1 cellular context compared by ENCODE assay signal in the genomic region with DNA sequence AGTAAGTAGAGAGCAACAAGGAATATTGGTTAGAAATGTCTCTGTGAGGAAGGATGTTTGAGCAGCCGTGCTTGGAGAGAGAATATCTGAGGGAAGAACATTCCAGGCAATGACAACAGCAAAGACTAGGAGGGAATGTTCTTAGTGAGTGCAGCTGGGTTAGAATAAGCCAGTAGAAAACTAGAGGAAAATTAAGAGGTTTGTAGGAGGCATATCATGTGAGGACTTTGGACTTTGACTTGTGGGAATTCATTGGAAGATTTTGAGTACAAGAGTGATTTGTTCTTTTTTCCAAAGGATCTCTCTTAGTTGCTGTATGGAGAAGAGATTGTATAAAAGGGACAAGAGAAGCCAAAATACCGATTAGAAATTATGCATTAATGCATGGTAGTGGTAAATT.
TF ChIP-seq lines count a peak whose summit lies in the region.

No MANE protein-coding gene starts in this region.

TF ChIP-seq in GM12878, 131 proteins besides CTCF, POLR2A, EP300 and RAD21:
- TF ChIP-seq HDGF (IDR thresholded peaks at IDR 0.05) (no peak), BMI1 (IDR thresholded peaks at IDR 0.05; ENCODE audit: borderline replicate concordance) (no peak), SMAD5 (IDR thresholded peaks at IDR 0.05; ENCODE audit: low read depth) (no peak), ZSCAN29 (IDR thresholded peaks at IDR 0.05) (no peak), IRF4 (IDR thresholded peaks at IDR 0.05; ENCODE audit: low read depth, low read length) (no peak), BCL3 (IDR thresholded peaks at IDR 0.05; ENCODE audit: borderline replicate concordance, insufficient read depth, low read depth, low read length, poor library complexity, severe bottlenecking) (no peak), YBX1 (IDR thresholded peaks at IDR 0.05) (no peak), RELB (IDR thresholded peaks at IDR 0.05; ENCODE audit: low read depth) (no peak), WRNIP1 (IDR thresholded peaks at IDR 0.05; ENCODE audit: borderline replicate concordance, low read depth, low read length) (no peak), JUND (IDR thresholded peaks at IDR 0.05; ENCODE audit: low read depth, low read length) (no peak), ZNF622 (IDR thresholded peaks at IDR 0.05) (no peak), BHLHE40 (IDR thresholded peaks at IDR 0.05; ENCODE audit: borderline replicate concordance in 1 of 2, low read depth in 2 of 2, low read length in 1 of 2) (no peak), CHD4 (IDR thresholded peaks at IDR 0.05) (no peak), RBBP5 (conservative IDR thresholded peaks at IDR 0.05) (no peak), CHD1 (IDR thresholded peaks at IDR 0.05; ENCODE audit: low read depth, low read length) (no peak), SMARCA5 (IDR thresholded peaks at IDR 0.05) (no peak)
- TF ChIP-seq, protein P1, sequence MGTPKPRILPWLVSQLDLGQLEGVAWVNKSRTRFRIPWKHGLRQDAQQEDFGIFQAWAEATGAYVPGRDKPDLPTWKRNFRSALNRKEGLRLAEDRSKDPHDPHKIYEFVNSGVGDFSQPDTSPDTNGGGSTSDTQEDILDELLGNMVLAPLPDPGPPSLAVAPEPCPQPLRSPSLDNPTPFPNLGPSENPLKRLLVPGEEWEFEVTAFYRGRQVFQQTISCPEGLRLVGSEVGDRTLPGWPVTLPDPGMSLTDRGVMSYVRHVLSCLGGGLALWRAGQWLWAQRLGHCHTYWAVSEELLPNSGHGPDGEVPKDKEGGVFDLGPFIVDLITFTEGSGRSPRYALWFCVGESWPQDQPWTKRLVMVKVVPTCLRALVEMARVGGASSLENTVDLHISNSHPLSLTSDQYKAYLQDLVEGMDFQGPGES (IDR thresholded peaks at IDR 0.05), result no peak
- TF ChIP-seq, protein P2, sequence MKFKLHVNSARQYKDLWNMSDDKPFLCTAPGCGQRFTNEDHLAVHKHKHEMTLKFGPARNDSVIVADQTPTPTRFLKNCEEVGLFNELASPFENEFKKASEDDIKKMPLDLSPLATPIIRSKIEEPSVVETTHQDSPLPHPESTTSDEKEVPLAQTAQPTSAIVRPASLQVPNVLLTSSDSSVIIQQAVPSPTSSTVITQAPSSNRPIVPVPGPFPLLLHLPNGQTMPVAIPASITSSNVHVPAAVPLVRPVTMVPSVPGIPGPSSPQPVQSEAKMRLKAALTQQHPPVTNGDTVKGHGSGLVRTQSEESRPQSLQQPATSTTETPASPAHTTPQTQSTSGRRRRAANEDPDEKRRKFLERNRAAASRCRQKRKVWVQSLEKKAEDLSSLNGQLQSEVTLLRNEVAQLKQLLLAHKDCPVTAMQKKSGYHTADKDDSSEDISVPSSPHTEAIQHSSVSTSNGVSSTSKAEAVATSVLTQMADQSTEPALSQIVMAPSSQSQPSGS (IDR thresholded peaks at IDR 0.05; ENCODE audit: low read length), result no peak
